Comparison of ENCODE assay signal across 30 cellular contexts in genomic region chr9:124329393-124329792, GRCh38.
"Had no signal": no experiment of that assay in that cellular context is flagged by ENCODE, and none has a peak within 500 bp of the region (broad histone marks: within the 10 kb centered on the region; RNA-seq: fewer than 3 reads in every experiment).

No MANE protein-coding gene starts in this region.

- H3K27me3 Mint-ChIP-seq: activated T-cell treated with anti-CD3 and anti-CD28 coated beads, Interleukin-2, amount 50 U/mL, for 24 hours; dendritic cell treated with granulocyte-macrophage colony-stimulating factor and Interleukin-4, amounts not matched to agents 40 ng/mL and 50 ng/mL, for 4 days; naive thymus-derived CD4-positive, alpha-beta T cell; stimulated activated memory B cell treated with anti-CD40 and anti-IgM and Interleukin-4, amounts not matched to agents 10 μg/mL and 1 μg/mL and 100 μg/mL, for 72 hours; stimulated activated naive CD8-positive, alpha-beta T cell treated with anti-CD3 and anti-CD28 coated beads, Interleukin-15, amount 100 ng/mL, for 72 hours had no signal

- ATAC-seq: esophagus mucosa; foreskin keratinocyte; left colon; naive thymus-derived CD4-positive, alpha-beta T cell; stimulated activated memory B cell treated with anti-CD40 and anti-IgM and Interleukin-4, amounts not matched to agents 10 μg/mL and 1 μg/mL and 100 μg/mL, for 72 hours; stimulated activated naive CD8-positive, alpha-beta T cell treated with anti-CD3 and anti-CD28 coated beads, Interleukin-15, amount 100 ng/mL, for 72 hours; upper lobe of right lung had no signal

- H3K4me3 Mint-ChIP-seq: activated T-cell treated with anti-CD3 and anti-CD28 coated beads, Interleukin-2, amount 50 U/mL, for 24 hours; dendritic cell treated with granulocyte-macrophage colony-stimulating factor and Interleukin-4, amounts not matched to agents 40 ng/mL and 50 ng/mL, for 4 days; endodermal cell; mesothelial cell of epicardium; naive thymus-derived CD4-positive, alpha-beta T cell; stimulated activated memory B cell treated with anti-CD40 and anti-IgM and Interleukin-4, amounts not matched to agents 10 μg/mL and 1 μg/mL and 100 μg/mL, for 72 hours; stimulated activated naive CD8-positive, alpha-beta T cell treated with anti-CD3 and anti-CD28 coated beads, Interleukin-15, amount 100 ng/mL, for 72 hours; T-helper 1 cell treated with Interleukin-12 subunit alpha and Interleukin-12 subunit beta and Interleukin-4 antibody, amounts not matched to agents 30 μg/mL and 1 μg/mL, for 36 hours had no signal

- H3K9me3 Mint-ChIP-seq: activated T-cell treated with anti-CD3 and anti-CD28 coated beads, Interleukin-2, amount 50 U/mL, for 24 hours; dendritic cell treated with granulocyte-macrophage colony-stimulating factor and Interleukin-4, amounts not matched to agents 40 ng/mL and 50 ng/mL, for 4 days; endodermal cell; mesothelial cell of epicardium; naive thymus-derived CD4-positive, alpha-beta T cell; stimulated activated memory B cell treated with anti-CD40 and anti-IgM and Interleukin-4, amounts not matched to agents 10 μg/mL and 1 μg/mL and 100 μg/mL, for 72 hours; stimulated activated naive CD8-positive, alpha-beta T cell treated with anti-CD3 and anti-CD28 coated beads, Interleukin-15, amount 100 ng/mL, for 72 hours; T-helper 1 cell treated with Interleukin-12 subunit alpha and Interleukin-12 subunit beta and Interleukin-4 antibody, amounts not matched to agents 30 μg/mL and 1 μg/mL, for 36 hours had no signal

- H3K4me3 ChIP-seq: smooth muscle cell, tibial artery, upper lobe of right lung had no signal

- H3K4me1 ChIP-seq: foreskin keratinocyte, parathyroid adenoma, tibial artery, upper lobe of right lung had no signal

- H3K27ac Mint-ChIP-seq: activated T-cell treated with anti-CD3 and anti-CD28 coated beads, Interleukin-2, amount 50 U/mL, for 24 hours; dendritic cell treated with granulocyte-macrophage colony-stimulating factor and Interleukin-4, amounts not matched to agents 40 ng/mL and 50 ng/mL, for 4 days; endodermal cell; mesothelial cell of epicardium; naive thymus-derived CD4-positive, alpha-beta T cell; stimulated activated naive CD8-positive, alpha-beta T cell treated with anti-CD3 and anti-CD28 coated beads, Interleukin-15, amount 100 ng/mL, for 72 hours; T-helper 1 cell treated with Interleukin-12 subunit alpha and Interleukin-12 subunit beta and Interleukin-4 antibody, amounts not matched to agents 30 μg/mL and 1 μg/mL, for 36 hours had no signal

- DNase-seq: activated CD4-positive, alpha-beta T cell treated with anti-CD3 and anti-CD28 coated beads for 4 hours; activated CD4-positive, alpha-beta T cell treated with anti-CD3 and anti-CD28 coated beads, Interleukin-2, amount 50 U/mL, for 4 hours; activated CD8-positive, alpha-beta memory T cell treated with anti-CD3 and anti-CD28 coated beads, Interleukin-2, amount 50 U/mL, for 4 hours; activated gamma-delta T cell; activated naive CD4-positive, alpha-beta T cell treated with anti-CD3 and anti-CD28 coated beads, Interleukin-2, amount 50 U/mL, for 16 hours; activated T-cell treated with anti-CD3 and anti-CD28 coated beads, Interleukin-2, amount 50 U/mL, for 24 hours; amniotic stem cell; central memory CD4-positive, alpha-beta T cell; endodermal cell; foreskin keratinocyte; kidney; left colon; mammary epithelial cell; naive thymus-derived CD4-positive, alpha-beta T cell; occipital lobe; stimulated activated CD4-positive, alpha-beta T cell treated with anti-CD3 and anti-CD28 coated beads, Interleukin-1b, Interleukin-23, amount 100 ng/mL, for 48 hours; stimulated activated CD4-positive, alpha-beta T cell treated with anti-CD3 and anti-CD28 coated beads, Interleukin-4, amount 100 ng/mL, for 4 hours; stimulated activated CD8-positive, alpha-beta memory T cell treated with anti-CD3 and anti-CD28 coated beads, Interleukin-4, amount 100 ng/mL, for 48 hours; stimulated activated naive CD8-positive, alpha-beta T cell treated with anti-CD3 and anti-CD28 coated beads, Interleukin-15, amount 100 ng/mL, for 72 hours; T-helper 9 cell; tibial artery; upper lobe of right lung had no signal

- H3K27me3 ChIP-seq: foreskin keratinocyte, tibial artery, upper lobe of right lung had no signal

- H3K36me3 Mint-ChIP-seq: naive thymus-derived CD4-positive, alpha-beta T cell had no signal

- H3K4me1 Mint-ChIP-seq: endodermal cell; mesothelial cell of epicardium; stimulated activated naive CD8-positive, alpha-beta T cell treated with anti-CD3 and anti-CD28 coated beads, Interleukin-15, amount 100 ng/mL, for 72 hours had no signal

- H3K9me3 ChIP-seq: tibial artery, upper lobe of right lung had no signal

- H3K27ac ChIP-seq: foreskin keratinocyte, parathyroid adenoma, tibial artery, upper lobe of right lung, VCaP had no signal
